In the genomic region with DNA sequence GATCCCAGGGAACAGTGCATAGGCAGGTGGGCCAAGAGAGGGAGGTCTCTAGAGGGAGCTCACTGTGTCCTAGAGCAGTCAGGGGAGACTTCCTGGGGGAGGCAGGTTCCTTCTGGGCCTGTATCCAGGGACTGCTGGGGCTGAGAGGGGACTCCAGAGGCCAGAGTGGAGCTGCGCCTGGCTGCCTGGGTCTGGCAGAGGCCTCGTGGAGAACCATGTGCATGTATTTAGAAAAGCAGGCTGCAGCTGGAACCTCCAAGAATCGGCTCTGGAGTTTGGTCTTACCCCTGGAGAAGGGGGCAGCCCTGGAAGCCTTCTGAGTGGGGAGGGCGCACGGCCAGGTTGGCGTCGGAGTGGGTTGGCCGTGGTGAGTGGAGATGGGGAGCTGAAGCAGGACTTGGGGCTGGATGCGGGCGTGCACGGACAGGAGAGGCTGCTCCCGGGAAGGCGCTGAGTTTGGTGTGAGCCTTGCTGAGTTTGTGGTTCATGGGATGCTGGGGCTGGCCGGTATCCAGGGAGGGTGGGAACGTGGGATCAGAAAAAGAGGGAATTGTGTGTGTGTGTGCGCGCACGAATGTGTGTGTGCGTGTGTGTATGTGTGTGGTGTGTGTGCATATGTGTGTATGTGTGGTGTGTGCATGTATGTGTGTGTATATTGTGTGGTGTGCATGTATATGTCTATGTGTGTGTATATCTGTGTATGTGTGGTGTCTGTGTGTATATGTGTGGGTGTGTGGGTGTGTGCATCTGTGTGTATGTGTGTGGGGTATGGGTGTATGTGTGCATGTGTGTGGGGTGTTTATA, we compare ENCODE assay signal across 25 cellular contexts. TPM values are rescaled to one million over a fixed set of nuclear protein-coding genes. Genes with fewer than 3 reads are reported as not detected.
DNase-seq lines count a peak whose midpoint lies in the region; ATAC-seq, FAIRE-seq and TF ChIP-seq lines count a peak whose summit lies in the region.
"Had no signal": no experiment of that assay in that cellular context is flagged by ENCODE, and none has a peak within 500 bp of the region (broad histone marks: within the 10 kb centered on the region; RNA-seq: fewer than 3 reads in every experiment).

No MANE protein-coding gene starts in this region.

- H3K79me2 ChIP-seq in H9 (ENCODE audit: insufficient read depth, low read length) (no peaks in the 10 kb centered on the region), K562 (ENCODE audit: control insufficient read depth, insufficient read depth, low read length) (no peaks in the 10 kb centered on the region)

- no peak overlapping the region for H4K5ac ChIP-seq in H9 (ENCODE audit: insufficient read length, low read depth, low read length)

- CTCF ChIA-PET in CD8-positive, alpha-beta T cell (lab: Charles Lee), result no interaction called here
- CTCF ChIA-PET in K562 (lab: Yijun Ruan, JAX; ENCODE audit: low intra/inter-chr PET ratio), result no interaction called here

- no peak for TF ChIP-seq RAD21 in K562 (CRISPR knock-in tag; conservative IDR thresholded peaks at IDR 0.05 in 1 of 2, IDR thresholded peaks at IDR 0.05 in 1 of 2)

- no peak overlapping the region for H2BK5ac ChIP-seq in H9 (ENCODE audit: insufficient read length, low read length)

- intact Hi-C loops in CD8-positive, alpha-beta T cell (cut with DNase I, micrococcal nuclease), result no loop called here
- intact Hi-C loops in K562 (cut with micrococcal nuclease) (no loop called here), CD14-positive monocyte (cut with micrococcal nuclease) (no loop called here)

- no peak overlapping the region for H2BK120ac ChIP-seq in H9 (ENCODE audit: low read depth, low read length, poor library complexity, severe bottlenecking)

- no peak for TF ChIP-seq POLR2A in K562 (conservative IDR thresholded peaks at IDR 0.05)

- H2BK20ac ChIP-seq in H9 (ENCODE audit: low read depth, low read length, poor library complexity, severe bottlenecking), result no peak overlapping the region

- peaks cover 18% of the 10 kb centered on the region for H3K4me1 Mint-ChIP-seq in CD8-positive, alpha-beta T cell (ENCODE audit: low read depth)
- H3K4me1 Mint-ChIP-seq in H9 (peaks cover 52 to 67% of the 10 kb centered on the region in 2 experiments), CD14-positive monocyte (peaks cover 7% of the 10 kb centered on the region)
- H3K4me1 Mint-ChIP-seq in natural killer cell treated with Interleukin-12 subunit alpha and Interleukin-12 subunit beta and Interleukin-15 and Interleukin-18, amount 100 ng/mL, for 72 hours (ENCODE audit: low read depth in 2 of 2), result peaks cover 14 to 15% of the 10 kb centered on the region in 2 donors

- DNase-seq in CD8-positive, alpha-beta T cell, result no peak
- DNase-seq in H9, result peak; percentile 46
- no peak for DNase-seq in K562 (ENCODE audit: extremely low read depth in 1 of 4, low spot score in 3 of 4)
- DNase-seq in natural killer cell treated with Interleukin-12 subunit alpha and Interleukin-12 subunit beta and Interleukin-15 and Interleukin-18, amount 100 ng/mL, for 72 hours (ENCODE audit: low spot score), result no peak
- no peak for DNase-seq in stimulated activated naive CD4-positive, alpha-beta T cell (lab: John Stamatoyannopoulos, UW)
- no peak for DNase-seq in CD14-positive monocyte (ENCODE audit: low spot score)
- DNase-seq: activated CD4-positive, alpha-beta memory T cell treated with anti-CD3 and anti-CD28 coated beads for 36 hours; body of pancreas; GOT3; hippocampal formation; Kasumi-1; mammary epithelial cell; NCI-H1048; NCI-H2081; NCI-H524 treated with DMSO at 0.1 percent for 48 hours; stimulated activated CD4-positive, alpha-beta T cell treated with anti-CD3 and anti-CD28 coated beads, Interleukin-15, amount 100 ng/mL, for 24 hours; thyroid gland had no signal

- no peak for TF ChIP-seq EP300 in K562 (IDR thresholded peaks at IDR 0.05; ENCODE audit: low read length)

- no peak for TF ChIP-seq CTCF in CD8-positive, alpha-beta T cell (IDR thresholded peaks at IDR 0.05)
- TF ChIP-seq CTCF in H9 (conservative IDR thresholded peaks at IDR 0.05), result no peak
- no peak for TF ChIP-seq CTCF in K562 (IDR thresholded peaks at IDR 0.05 in 2 of 3, conservative IDR thresholded peaks at IDR 0.05 in 1 of 3; ENCODE audit: insufficient read depth in 2 of 3, low read depth in 1 of 3, low read length in 3 of 3)
- no peak for TF ChIP-seq CTCF in CD14-positive monocyte (IDR thresholded peaks at IDR 0.05)

- in situ Hi-C loops in K562 (cut with MboI), result no loop called here

- no peak overlapping the region for H4K8ac ChIP-seq in H9 (replicated peaks; ENCODE audit: insufficient read length, low read depth, low read length)

- no peak overlapping the region for H3K4me2 ChIP-seq in H9 (ENCODE audit: insufficient read depth, insufficient read length, low read length)
- no peak overlapping the region for H3K4me2 ChIP-seq in K562 (ENCODE audit: insufficient read depth, low read length)

- no peak overlapping the region for H2BK15ac ChIP-seq in H9 (ENCODE audit: low read depth, low read length)

- H3K23me2 ChIP-seq in H9 (ENCODE audit: insufficient read length, low read depth, low read length, poor library complexity, severe bottlenecking), result peaks cover 11% of the 10 kb centered on the region

- peaks cover 8% of the 10 kb centered on the region for H3K4me1 ChIP-seq in CD8-positive, alpha-beta T cell (ENCODE audit: insufficient read depth, low read length)
- peaks cover 4% of the 10 kb centered on the region; the same call in 1 of the 2 replicates for H3K4me1 ChIP-seq in H9 (ENCODE audit: insufficient read depth, low read length)
- peaks cover 0 to 13% of the 10 kb centered on the region in 2 experiments; a peak in 2 of 5 replicates for H3K4me1 ChIP-seq in K562 (replicated peaks in 1 of 2; ENCODE audit: control insufficient read depth in 2 of 2, insufficient read depth in 2 of 2, low read length in 2 of 2)

- no peak overlapping the region for H3K14ac ChIP-seq in H9 (ENCODE audit: insufficient read depth, low read length)

- no peak overlapping the region for H2AK5ac ChIP-seq in H9 (ENCODE audit: insufficient read length, low read length)

- peaks cover 3% of the 10 kb centered on the region for H3K27me3 ChIP-seq in CD8-positive, alpha-beta T cell (ENCODE audit: insufficient read depth, low read length)
- H3K27me3 ChIP-seq in H9 (ENCODE audit: insufficient read depth, low read length) (no peaks in the 10 kb centered on the region; the same call in 1 of the 2 replicates), K562 (ENCODE audit: control insufficient read depth in 2 of 2, insufficient read depth in 2 of 2, low read length in 2 of 2) (peaks cover 51 to 85% of the 10 kb centered on the region in 2 experiments)

- no peak overlapping the region for H2BK12ac ChIP-seq in H9 (ENCODE audit: insufficient read length, low read depth, low read length)

- POLR2A ChIA-PET in CD8-positive, alpha-beta T cell (lab: Charles Lee), result no interaction called here
- POLR2A ChIA-PET in K562 (lab: Yijun Ruan, JAX), result interaction anchor here (0.6 to 0.8 kb wide), 3 partner anchors 10 to 161 kb away, joined by 3 to 4 read pairs (median 3); no protein-coding TSS in a partner anchor

- FAIRE-seq in K562 (lab: Jason Lieb, UNC), result peak; percentile 72
- FAIRE-seq: endothelial cell of umbilical vein, keratinocyte had no signal

- no peak overlapping the region for H3K18ac ChIP-seq in H9 (ENCODE audit: insufficient read length, low read depth, low read length)

- H3K23ac ChIP-seq in H9 (ENCODE audit: insufficient read length, low read depth, low read length), result no peak overlapping the region

- H4K20me1 ChIP-seq in H9 (ENCODE audit: control insufficient read depth, insufficient read depth, insufficient read length) (no peaks in the 10 kb centered on the region), K562 (replicated peaks; ENCODE audit: control insufficient read depth, insufficient read depth, low read length) (peaks cover 9% of the 10 kb centered on the region; the same call in 1 of the 2 replicates)

- H3K36me3 ChIP-seq in CD8-positive, alpha-beta T cell (ENCODE audit: insufficient read depth, low read length), result no peaks in the 10 kb centered on the region
- H3K36me3 ChIP-seq in K562 (ENCODE audit: control insufficient read depth, insufficient read depth, low read length), result no peaks in the 10 kb centered on the region
- H3K36me3 ChIP-seq: thyroid gland had no signal

- no peak overlapping the region for H4K91ac ChIP-seq in H9 (ENCODE audit: insufficient read length, low read depth, low read length)

- H3K56ac ChIP-seq in H9 (ENCODE audit: insufficient read length, low read depth, low read length), result no peak overlapping the region

- no peaks in the 10 kb centered on the region for H3K9me3 Mint-ChIP-seq in CD8-positive, alpha-beta T cell
- H3K9me3 Mint-ChIP-seq in H9 (no peaks in the 10 kb centered on the region), CD14-positive monocyte (peaks cover 0 to 25% (median 2%) of the 10 kb centered on the region in 7 donors)
- no peaks in the 10 kb centered on the region for H3K9me3 Mint-ChIP-seq in natural killer cell treated with Interleukin-12 subunit alpha and Interleukin-12 subunit beta and Interleukin-15 and Interleukin-18, amount 100 ng/mL, for 72 hours
- H3K9me3 Mint-ChIP-seq: activated CD4-positive, alpha-beta memory T cell treated with anti-CD3 and anti-CD28 coated beads for 36 hours; activated naive CD4-positive, alpha-beta T cell treated with anti-CD3 and anti-CD28 coated beads, Interleukin-2, amount 50 U/mL, for 24 hours; stimulated activated effector memory CD8-positive, alpha-beta T cell treated with anti-CD3 and anti-CD28 coated beads, Interleukin-12 subunit alpha, Interleukin-12 subunit beta, amount 100 ng/mL, for 72 hours; T-cell had no signal

- no TSS peak for BruUV-seq in K562 (replicated peaks; lab: Mats Ljungman, UMichigan)

- H3K4ac ChIP-seq in H9 (ENCODE audit: low read depth, low read length), result no peak overlapping the region

- H3K27me3 Mint-ChIP-seq in CD8-positive, alpha-beta T cell (ENCODE audit: low read depth), result peaks cover 40% of the 10 kb centered on the region
- H3K27me3 Mint-ChIP-seq in H9 (ENCODE audit: low read depth), result peaks cover 55% of the 10 kb centered on the region
- peaks cover 4 to 29% of the 10 kb centered on the region in 2 donors for H3K27me3 Mint-ChIP-seq in natural killer cell treated with Interleukin-12 subunit alpha and Interleukin-12 subunit beta and Interleukin-15 and Interleukin-18, amount 100 ng/mL, for 72 hours
- peaks cover 54 to 95% (median 83%) of the 10 kb centered on the region in 3 donors for H3K27me3 Mint-ChIP-seq in CD14-positive monocyte (ENCODE audit: low read depth in 3 of 3)

- no peak overlapping the region for H3T11ph ChIP-seq in H9 (ENCODE audit: low read length)

- no peaks in the 10 kb centered on the region for H3K79me1 ChIP-seq in H9 (ENCODE audit: insufficient read depth, low read depth, low read length, poor library complexity, severe bottlenecking)

- H3K27ac ChIP-seq in CD8-positive, alpha-beta T cell (ENCODE audit: low read depth, low read length), result no peak overlapping the region
- no peak overlapping the region for H3K27ac ChIP-seq in H9 (ENCODE audit: insufficient read length, low read depth, low read length)
- no peak overlapping the region for H3K27ac ChIP-seq in K562 (ENCODE audit: extremely low read depth, low read depth, low read length)
- H3K27ac ChIP-seq: body of pancreas, coronary artery, thyroid gland had no signal

- WGBS in H9 (ENCODE audit: extremely low coverage, insufficient read length, low lambda C conversion rate), result no CpG with 5 or more reads among the region's 19 CpGs
- WGBS in K562 (ENCODE audit: insufficient coverage, low coverage, missing lambda C conversion rate), result 15% methylated on average over 12 of the region's 19 CpGs

- no peak overlapping the region for H3K9ac ChIP-seq in H9 (ENCODE audit: extremely low read depth, insufficient read length, low read length)
- H3K9ac ChIP-seq in K562 (ENCODE audit: insufficient read depth in 1 of 2, low read depth in 2 of 2, low read length in 2 of 2), result no peak overlapping the region

- no peak overlapping the region for H3K4me3 ChIP-seq in CD8-positive, alpha-beta T cell (ENCODE audit: low read depth, low read length)
- H3K4me3 ChIP-seq in K562, result no peak overlapping the region
- H3K4me3 ChIP-seq: body of pancreas had no signal

- no peak for ATAC-seq in CD8-positive, alpha-beta T cell
- no peak for ATAC-seq in K562
- ATAC-seq in natural killer cell treated with Interleukin-12 subunit alpha and Interleukin-12 subunit beta and Interleukin-15 and Interleukin-18, amount 100 ng/mL, for 72 hours, result no peak
- ATAC-seq in GM18511 (IDR thresholded peaks at IDR 0.05; ENCODE audit: unreplicated experiment), result no peak
- ATAC-seq: body of pancreas had no signal

- H3K27ac Mint-ChIP-seq in CD8-positive, alpha-beta T cell, result no peak overlapping the region
- H3K27ac Mint-ChIP-seq in H9 (peak overlapping the region in 1 of 3 experiments; percentile 45; a peak in 2 of 7 replicates), CD14-positive monocyte (peak overlapping the region in 1 of 7 donors; percentile 7)
- H3K27ac Mint-ChIP-seq in natural killer cell treated with Interleukin-12 subunit alpha and Interleukin-12 subunit beta and Interleukin-15 and Interleukin-18, amount 100 ng/mL, for 72 hours, result no peak overlapping the region
- H3K27ac Mint-ChIP-seq: activated CD4-positive, alpha-beta memory T cell treated with anti-CD3 and anti-CD28 coated beads for 36 hours; activated naive CD4-positive, alpha-beta T cell treated with anti-CD3 and anti-CD28 coated beads, Interleukin-2, amount 50 U/mL, for 24 hours had no signal

- no peaks in the 10 kb centered on the region for H3K9me3 ChIP-seq in CD8-positive, alpha-beta T cell (ENCODE audit: low read length)
- H3K9me3 ChIP-seq in H9 (ENCODE audit: control insufficient read depth, low read depth, low read length) (no peaks in the 10 kb centered on the region), K562 (replicated peaks; ENCODE audit: control insufficient read depth, insufficient read depth, low read depth, low read length) (no peaks in the 10 kb centered on the region)
- H3K9me3 ChIP-seq: body of pancreas, thyroid gland had no signal

- peak overlapping the region; percentile 32 for H3K4me3 Mint-ChIP-seq in CD8-positive, alpha-beta T cell
- H3K4me3 Mint-ChIP-seq in H9, result peak overlapping the region in 1 of 2 experiments; percentile 79; a peak in 4 of 5 replicates
- H3K4me3 Mint-ChIP-seq in natural killer cell treated with Interleukin-12 subunit alpha and Interleukin-12 subunit beta and Interleukin-15 and Interleukin-18, amount 100 ng/mL, for 72 hours, result peak overlapping the region; percentile 64
- peak overlapping the region in 1 of 2 donors; percentile 73 for H3K4me3 Mint-ChIP-seq in CD14-positive monocyte
- H3K4me3 Mint-ChIP-seq: activated CD4-positive, alpha-beta memory T cell treated with anti-CD3 and anti-CD28 coated beads for 36 hours had no signal

- peaks cover 3% of the 10 kb centered on the region for H3K9me1 ChIP-seq in K562 (ENCODE audit: control insufficient read depth, insufficient read depth, low read length)

- H3K36me3 Mint-ChIP-seq in CD8-positive, alpha-beta T cell, result no peaks in the 10 kb centered on the region
- H3K36me3 Mint-ChIP-seq in H9 (ENCODE audit: insufficient read depth in 1 of 3, low read depth in 3 of 3) (no peaks in the 10 kb centered on the region), CD14-positive monocyte (peaks cover 0 to 2% of the 10 kb centered on the region in 2 donors)
- H3K36me3 Mint-ChIP-seq in natural killer cell treated with Interleukin-12 subunit alpha and Interleukin-12 subunit beta and Interleukin-15 and Interleukin-18, amount 100 ng/mL, for 72 hours, result no peaks in the 10 kb centered on the region
- H3K36me3 Mint-ChIP-seq: activated CD4-positive, alpha-beta memory T cell treated with anti-CD3 and anti-CD28 coated beads for 36 hours; activated naive CD4-positive, alpha-beta T cell treated with anti-CD3 and anti-CD28 coated beads, Interleukin-2, amount 50 U/mL, for 24 hours; stimulated activated effector memory CD8-positive, alpha-beta T cell treated with anti-CD3 and anti-CD28 coated beads, Interleukin-12 subunit alpha, Interleukin-12 subunit beta, amount 100 ng/mL, for 72 hours; T-cell had no signal

- no peak overlapping the region for H2AFZ ChIP-seq in H9 (ENCODE audit: low read length)
- H2AFZ ChIP-seq in K562 (ENCODE audit: low read depth, low read length), result no peak overlapping the region

RNA-seq across cellular contexts. Expression of gene VSTM2L, which starts 10.8 kb away (rescaled TPM):
- not detected for total RNA-seq in CD8-positive, alpha-beta T cell
- total RNA-seq in H9 (2021) (2.1 and 2.2 TPM in 2 replicates), K562 (2014; rRNA removed) (not detected in 2 replicates), K562 (2014; rRNA removed; fragmentation: Illumina TruSeq; extraction: Trizol) (not detected in 2 replicates), K562 (2015; rRNA removed; fragmentation: Illumina TruSeq; extraction: Trizol) (not detected in 2 replicates), K562 (2021) (not detected in 2 replicates)
- not detected in 2 replicates for total RNA-seq in K562 (2011; cell fraction: chromatin; rRNA removed; ENCODE audit: low replicate concordance)
- total RNA-seq in K562 (2011; cell fraction: nucleolus; rRNA removed), result not detected in 2 replicates
- total RNA-seq in K562 (2011; cell fraction: nucleoplasm; rRNA removed), result not detected in 2 replicates
- polyA plus RNA-seq in K562 (2011; rRNA removed) (not detected in 2 replicates), K562 (2014; fragmentation: Illumina TruSeq; extraction: Trizol) (not detected in 2 replicates), K562 (2014; fragmentation: Nextera tagmentation; extraction: Ambion mirVana) (not detected), K562 (2014; rRNA removed) (not detected in 2 replicates), CD14-positive monocyte (not detected)
- polyA plus RNA-seq in K562 (2011; cell fraction: cytosol; rRNA removed), result not detected in 2 replicates
- not detected in 2 replicates for polyA plus RNA-seq in K562 (2011; cell fraction: nucleus; rRNA removed)
- polyA plus RNA-seq in K562 (2012), result not detected in 2 replicates
- polyA minus RNA-seq in K562 (2011; rRNA and poly(A)+ RNA removed), result not detected in 2 replicates
- polyA minus RNA-seq in K562 (2011; cell fraction: cytosol; rRNA and poly(A)+ RNA removed), result not detected in 2 replicates
- polyA minus RNA-seq in K562 (2011; cell fraction: nucleus; rRNA and poly(A)+ RNA removed), result not detected in 2 replicates
- total RNA-seq in natural killer cell treated with Interleukin-12 subunit alpha and Interleukin-12 subunit beta and Interleukin-15 and Interleukin-18, amount 100 ng/mL, for 72 hours, result under 1 TPM; 0.14 to 0.75 TPM
- total RNA-seq: activated CD4-positive, alpha-beta memory T cell treated with anti-CD3 and anti-CD28 coated beads for 36 hours; endothelial cell of umbilical vein; HT-29; T-cell had no signal
